ENCODE assay signal across 8 cellular contexts in genomic region chr2:207474871-207475485, GRCh38. TPM values are rescaled to one million over a fixed set of nuclear protein-coding genes. Genes with fewer than 3 reads are reported as not detected.
DNase-seq lines count a peak whose midpoint lies in the region; ATAC-seq, FAIRE-seq and TF ChIP-seq lines count a peak whose summit lies in the region.

No MANE protein-coding gene starts in this region.

- no peak overlapping the region for H3K27ac ChIP-seq in pancreas

- H3K9me3 ChIP-seq in pancreas, result no peaks in the 10 kb centered on the region

- no peaks in the 10 kb centered on the region for H3K36me3 Mint-ChIP-seq in activated T-cell treated with anti-CD3 and anti-CD28 coated beads, Interleukin-2, amount 50 U/mL, for 4 hours (ENCODE audit: insufficient read depth)

- DNase-seq in AG08396 (ENCODE audit: low spot score), result peak; percentile 37
- DNase-seq in GM10266 (ENCODE audit: extremely low spot score), result peak; percentile 19
- DNase-seq in NCI-H2196 treated with DMSO at 0.1 percent for 48 hours (lab: John Stamatoyannopoulos, UW; ENCODE audit: unreplicated experiment), result peak; percentile 18
- peak; percentile 40 for DNase-seq in activated T-cell treated with anti-CD3 and anti-CD28 coated beads, Interleukin-2, amount 50 U/mL, for 4 hours
- peak; percentile 36 for DNase-seq in foreskin melanocyte
- DNase-seq in pancreas, result peak in 1 of 6 donors; percentile 27
- no peak for DNase-seq in GM19238 (ENCODE audit: insufficient read length, low spot score)

- peaks cover 24% of the 10 kb centered on the region for H3K4me1 Mint-ChIP-seq in activated T-cell treated with anti-CD3 and anti-CD28 coated beads, Interleukin-2, amount 50 U/mL, for 4 hours (ENCODE audit: low read depth)

- peaks cover 2% of the 10 kb centered on the region for H3K27me3 Mint-ChIP-seq in activated T-cell treated with anti-CD3 and anti-CD28 coated beads, Interleukin-2, amount 50 U/mL, for 4 hours (ENCODE audit: low read depth)

- H3K36me3 ChIP-seq in pancreas, result no peaks in the 10 kb centered on the region

- no peaks in the 10 kb centered on the region for H3K4me1 ChIP-seq in pancreas

- TF ChIP-seq CTCF in GM10266 (IDR thresholded peaks at IDR 0.05; ENCODE audit: control insufficient read depth, insufficient read depth, low read depth, missing control alignments) (peak; percentile 53), pancreas (IDR thresholded peaks at IDR 0.05) (peak; percentile 34 to 63 (median 50))

- no peak for ATAC-seq in activated T-cell treated with anti-CD3 and anti-CD28 coated beads, Interleukin-2, amount 50 U/mL, for 4 hours
- ATAC-seq in pancreas (peak in 3 of 4 donors; percentile 76 to 83 (median 77)), GM18909 (IDR thresholded peaks at IDR 0.05; ENCODE audit: poor library complexity, unreplicated experiment) (no peak)

- no peak overlapping the region for H3K4me3 Mint-ChIP-seq in activated T-cell treated with anti-CD3 and anti-CD28 coated beads, Interleukin-2, amount 50 U/mL, for 4 hours

- H3K9me3 Mint-ChIP-seq in activated T-cell treated with anti-CD3 and anti-CD28 coated beads, Interleukin-2, amount 50 U/mL, for 4 hours, result no peaks in the 10 kb centered on the region

- no peaks in the 10 kb centered on the region for H3K27me3 ChIP-seq in pancreas

- FAIRE-seq in pancreas (lab: Jason Lieb, UNC), result peak; percentile 83

- H3K4me3 ChIP-seq in pancreas, result no peak overlapping the region

- WGBS in pancreas, 2 donors, result 8 to 10% methylated on average over 13 of the region's 13 CpGs

- intact Hi-C loops in pancreas (cut with DNase I), result loop anchor here in 2 of 3 donors (5.0 to 10.0 kb wide), 4 partner anchors 493 to 780 kb away; no protein-coding TSS in a partner anchor

RNA-seq across cellular contexts. Expression of gene CREB1, which starts 54.8 kb away (rescaled TPM):
- total RNA-seq in activated T-cell treated with anti-CD3 and anti-CD28 coated beads, Interleukin-2, amount 50 U/mL, for 4 hours, result 10 to 100 TPM; 55.2 to 71.1 (median 59.5) TPM
- 10 to 100 TPM; 16.7 to 36.4 (median 21.4) TPM for total RNA-seq in pancreas
- 1 to 10 TPM; 3.2 to 6.3 TPM for polyA plus RNA-seq in pancreas

Comparison
In these comparisons a context has a peak if more than half of its experiments do, and no peak if none do; other contexts are left out.
1. ATAC-seq: peak in pancreas (3 of 4); none in activated T-cell treated with anti-CD3 and anti-CD28 coated beads, Interleukin-2, amount 50 U/mL, for 4 hours (0 of 2) and GM18909 (single experiment).